ENCODE assay signal across 1 cellular context in the genomic region with DNA sequence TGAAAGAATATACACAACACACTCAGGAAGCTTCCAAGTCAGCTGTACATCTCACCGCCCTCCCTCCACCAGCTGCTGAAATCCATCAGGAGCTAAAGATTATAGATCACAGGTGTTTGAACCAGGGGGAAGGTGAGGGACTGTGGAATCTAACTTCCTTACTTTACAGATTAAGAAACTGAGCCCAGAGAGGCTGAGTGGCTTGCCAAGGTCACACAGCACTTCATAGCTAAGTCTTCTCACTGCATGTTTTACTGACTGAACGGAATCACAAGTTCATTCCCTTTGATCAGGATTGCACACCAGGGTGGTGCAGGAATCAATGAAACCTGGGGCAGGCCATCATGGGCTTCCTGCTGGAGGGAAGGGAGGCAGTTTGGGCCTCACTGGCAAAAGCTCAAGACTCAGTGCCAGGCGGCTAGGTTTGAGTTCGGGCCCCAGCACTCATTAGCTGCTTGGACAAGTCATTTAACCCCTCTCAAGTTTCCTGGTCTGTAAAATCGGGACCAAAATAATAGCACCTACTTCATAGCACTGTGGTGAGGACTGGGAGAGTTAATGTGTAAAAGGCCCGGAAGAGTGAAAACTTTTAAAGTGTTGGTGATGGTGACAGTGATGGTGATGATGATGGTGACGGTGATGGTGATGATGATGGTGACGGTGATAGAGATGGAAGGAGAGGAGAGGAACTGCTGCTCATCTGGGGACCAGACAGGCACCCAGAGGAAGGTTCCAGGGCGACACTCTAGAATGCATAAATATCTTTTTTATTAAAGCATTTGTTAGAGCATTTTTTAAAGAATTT.
TF ChIP-seq lines count a peak whose summit lies in the region.

No MANE protein-coding gene starts in this region.

TF ChIP-seq in HepG2, 621 proteins besides CTCF, POLR2A, EP300 and RAD21:
- TF ChIP-seq, protein P1, sequence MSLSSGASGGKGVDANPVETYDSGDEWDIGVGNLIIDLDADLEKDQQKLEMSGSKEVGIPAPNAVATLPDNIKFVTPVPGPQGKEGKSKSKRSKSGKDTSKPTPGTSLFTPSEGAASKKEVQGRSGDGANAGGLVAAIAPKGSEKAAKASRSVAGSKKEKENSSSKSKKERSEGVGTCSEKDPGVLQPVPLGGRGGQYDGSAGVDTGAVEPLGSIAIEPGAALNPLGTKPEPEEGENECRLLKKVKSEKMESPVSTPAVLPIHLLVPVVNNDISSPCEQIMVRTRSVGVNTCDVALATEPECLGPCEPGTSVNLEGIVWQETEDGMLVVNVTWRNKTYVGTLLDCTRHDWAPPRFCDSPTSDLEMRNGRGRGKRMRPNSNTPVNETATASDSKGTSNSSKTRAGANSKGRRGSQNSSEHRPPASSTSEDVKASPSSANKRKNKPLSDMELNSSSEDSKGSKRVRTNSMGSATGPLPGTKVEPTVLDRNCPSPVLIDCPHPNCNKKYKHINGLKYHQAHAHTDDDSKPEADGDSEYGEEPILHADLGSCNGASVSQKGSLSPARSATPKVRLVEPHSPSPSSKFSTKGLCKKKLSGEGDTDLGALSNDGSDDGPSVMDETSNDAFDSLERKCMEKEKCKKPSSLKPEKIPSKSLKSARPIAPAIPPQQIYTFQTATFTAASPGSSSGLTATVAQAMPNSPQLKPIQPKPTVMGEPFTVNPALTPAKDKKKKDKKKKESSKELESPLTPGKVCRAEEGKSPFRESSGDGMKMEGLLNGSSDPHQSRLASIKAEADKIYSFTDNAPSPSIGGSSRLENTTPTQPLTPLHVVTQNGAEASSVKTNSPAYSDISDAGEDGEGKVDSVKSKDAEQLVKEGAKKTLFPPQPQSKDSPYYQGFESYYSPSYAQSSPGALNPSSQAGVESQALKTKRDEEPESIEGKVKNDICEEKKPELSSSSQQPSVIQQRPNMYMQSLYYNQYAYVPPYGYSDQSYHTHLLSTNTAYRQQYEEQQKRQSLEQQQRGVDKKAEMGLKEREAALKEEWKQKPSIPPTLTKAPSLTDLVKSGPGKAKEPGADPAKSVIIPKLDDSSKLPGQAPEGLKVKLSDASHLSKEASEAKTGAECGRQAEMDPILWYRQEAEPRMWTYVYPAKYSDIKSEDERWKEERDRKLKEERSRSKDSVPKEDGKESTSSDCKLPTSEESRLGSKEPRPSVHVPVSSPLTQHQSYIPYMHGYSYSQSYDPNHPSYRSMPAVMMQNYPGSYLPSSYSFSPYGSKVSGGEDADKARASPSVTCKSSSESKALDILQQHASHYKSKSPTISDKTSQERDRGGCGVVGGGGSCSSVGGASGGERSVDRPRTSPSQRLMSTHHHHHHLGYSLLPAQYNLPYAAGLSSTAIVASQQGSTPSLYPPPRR (CRISPR knock-in tag; IDR thresholded peaks at IDR 0.05; ENCODE audit: borderline replicate concordance): no peak
- TF ChIP-seq ZNF619 (CRISPR knock-in tag; IDR thresholded peaks at IDR 0.05): no peak
- peak; percentile 65; the same call in 1 of the 2 replicates for TF ChIP-seq ZNF768 (CRISPR knock-in tag; IDR thresholded peaks at IDR 0.05)
- TF ChIP-seq, protein P2, sequence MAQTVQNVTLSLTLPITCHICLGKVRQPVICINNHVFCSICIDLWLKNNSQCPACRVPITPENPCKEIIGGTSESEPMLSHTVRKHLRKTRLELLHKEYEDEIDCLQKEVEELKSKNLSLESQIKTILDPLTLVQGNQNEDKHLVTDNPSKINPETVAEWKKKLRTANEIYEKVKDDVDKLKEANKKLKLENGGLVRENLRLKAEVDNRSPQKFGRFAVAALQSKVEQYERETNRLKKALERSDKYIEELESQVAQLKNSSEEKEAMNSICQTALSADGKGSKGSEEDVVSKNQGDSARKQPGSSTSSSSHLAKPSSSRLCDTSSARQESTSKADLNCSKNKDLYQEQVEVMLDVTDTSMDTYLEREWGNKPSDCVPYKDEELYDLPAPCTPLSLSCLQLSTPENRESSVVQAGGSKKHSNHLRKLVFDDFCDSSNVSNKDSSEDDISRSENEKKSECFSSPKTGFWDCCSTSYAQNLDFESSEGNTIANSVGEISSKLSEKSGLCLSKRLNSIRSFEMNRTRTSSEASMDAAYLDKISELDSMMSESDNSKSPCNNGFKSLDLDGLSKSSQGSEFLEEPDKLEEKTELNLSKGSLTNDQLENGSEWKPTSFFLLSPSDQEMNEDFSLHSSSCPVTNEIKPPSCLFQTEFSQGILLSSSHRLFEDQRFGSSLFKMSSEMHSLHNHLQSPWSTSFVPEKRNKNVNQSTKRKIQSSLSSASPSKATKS (CRISPR knock-in tag; IDR thresholded peaks at IDR 0.05): no peak
- TF ChIP-seq CREB1 (IDR thresholded peaks at IDR 0.05): peak; percentile 64
- no peak for TF ChIP-seq CREB1 (CRISPR knock-in tag; IDR thresholded peaks at IDR 0.05)
- no peak for TF ChIP-seq SP4 (CRISPR knock-in tag; IDR thresholded peaks at IDR 0.05)
